In genomic region chr9:33399047-33399446, GRCh38 we compare ENCODE assay signal across 3 cellular contexts. TPM values are rescaled to one million over a fixed set of nuclear protein-coding genes. Genes with fewer than 3 reads are reported as not detected.
"Had no signal": no experiment of that assay in that cellular context is flagged by ENCODE, and none has a peak within 500 bp of the region (broad histone marks: within the 10 kb centered on the region; RNA-seq: fewer than 3 reads in every experiment).

No MANE protein-coding gene starts in this region.

RNA-seq across cellular contexts. Expression of gene AQP7, which starts 3.3 kb away (rescaled TPM):
- total RNA-seq: LHCN-M2, PC-3, SJSA1 had no signal

RNA-seq across cellular contexts. Expression of gene AQP3, which starts 48.3 kb away (rescaled TPM):
- total RNA-seq: SJSA1 had no signal
